8 cellular contexts compared by ENCODE assay signal in genomic region chr19:45643024-45643926, GRCh38. TPM values are rescaled to one million over a fixed set of nuclear protein-coding genes. Genes with fewer than 3 reads are reported as not detected.
A peak's percentile ranks its signal among the peaks of the same experiment; 100 is the strongest.
DNase-seq lines count a peak whose midpoint lies in the region; ATAC-seq and TF ChIP-seq lines count a peak whose summit lies in the region.

No MANE protein-coding gene starts in this region.

- H3K36me3 ChIP-seq in iPS-20b (ENCODE audit: insufficient read depth, low read depth, low read length): no peaks in the 10 kb centered on the region

- H3K4me3 Mint-ChIP-seq in MCF 10A (ENCODE audit: unreplicated experiment): peak overlapping the region; percentile 41

- BruUV-seq in MCF 10A (replicated peaks; lab: Mats Ljungman, UMichigan): no TSS peak

- peak overlapping the region; percentile 79 for H3K27ac ChIP-seq in VCaP
- H3K27ac ChIP-seq in iPS-20b (ENCODE audit: low read length): no peak overlapping the region

- CTCF ChIA-PET in MCF 10A (lab: Yijun Ruan, JAX): interaction anchor here (0.6 to 5.3 kb wide), 27 partner anchors 12 to 1515 kb away, joined by 3 to 99 read pairs (median 4); partner anchors contain the start of gene OPA3

- H3K4me1 Mint-ChIP-seq in MCF 10A (ENCODE audit: insufficient read depth, unreplicated experiment): peaks cover 31% of the 10 kb centered on the region

- H3K36me3 Mint-ChIP-seq in MCF 10A (ENCODE audit: insufficient read depth, unreplicated experiment): peaks cover 4% of the 10 kb centered on the region

- intact Hi-C loops in MCF 10A (cut with micrococcal nuclease): loop anchor here (1.0 to 5.0 kb wide), 6 partner anchors 39 to 204 kb away; partner anchors contain the start of gene VASP

- peaks cover 10% of the 10 kb centered on the region; the same call in 1 of the 2 replicates for H3K4me1 ChIP-seq in iPS-20b (ENCODE audit: insufficient read depth, low read length)

- ATAC-seq in HG02623 (IDR thresholded peaks at IDR 0.05; ENCODE audit: unreplicated experiment) (peak; percentile 28), HG02938 (IDR thresholded peaks at IDR 0.05; ENCODE audit: unreplicated experiment) (no peak)

- no peaks in the 10 kb centered on the region for H3K9me3 ChIP-seq in iPS-20b (ENCODE audit: insufficient read depth, low read depth, low read length)

- POLR2A ChIA-PET in MCF 10A (lab: Yijun Ruan, JAX): interaction anchor here (0.9 to 6.2 kb wide), 10 partner anchors 9 to 147 kb away, joined by 3 to 71 read pairs (median 10); partner anchors contain the start of genes RTN2 and VASP

- peak overlapping the region; percentile 31; the same call in 1 of the 2 replicates for H3K9ac ChIP-seq in iPS-20b (ENCODE audit: low read depth, low read length)

- H3K27ac Mint-ChIP-seq in MCF 10A (ENCODE audit: low read depth, unreplicated experiment): peak overlapping the region; percentile 90

- H3K27me3 Mint-ChIP-seq in MCF 10A (ENCODE audit: insufficient read depth, unreplicated experiment): no peaks in the 10 kb centered on the region

- peak overlapping the region; percentile 78 for H3K4me3 ChIP-seq in iPS-20b (ENCODE audit: low read length)

- H3K9me3 Mint-ChIP-seq in MCF 10A (ENCODE audit: unreplicated experiment): no peaks in the 10 kb centered on the region

- DNase-seq in DMS 273 (lab: John Stamatoyannopoulos, UW; ENCODE audit: unreplicated experiment) (peak; percentile 93), NCI-H2171 treated with DMSO at 0.1 percent for 48 hours (lab: John Stamatoyannopoulos, UW) (peak; percentile 87), MCF 10A (ENCODE audit: unreplicated experiment) (peak; percentile 87)
- DNase-seq in stimulated activated CD4-positive, alpha-beta T cell treated with anti-CD3 and anti-CD28 coated beads, Interleukin-12 subunit alpha, Interleukin-12 subunit beta, amount 100 ng/mL, for 24 hours (ENCODE audit: low read depth in 2 of 2): peak; percentile 90 to 96

- TF ChIP-seq CTCF in VCaP (conservative IDR thresholded peaks at IDR 0.05) (peak; percentile 99), MCF 10A (IDR thresholded peaks at IDR 0.05; ENCODE audit: unreplicated experiment) (peak; percentile 99)

- peaks cover 18% of the 10 kb centered on the region; the same call in 1 of the 2 replicates for H3K27me3 ChIP-seq in iPS-20b (ENCODE audit: insufficient read depth, low read length)

RNA-seq across cellular contexts. Expression of gene EML2, which starts 4.1 kb away (rescaled TPM):
- 110 and 137 TPM in 2 replicates for total RNA-seq in MCF 10A (2022)

RNA-seq across cellular contexts. Expression of gene GIPR, which starts 24.7 kb away (rescaled TPM):
- total RNA-seq in MCF 10A (2022): not detected in 2 replicates

RNA-seq across cellular contexts. Expression of gene GPR4, which starts 41.3 kb away (rescaled TPM):
- not detected in 2 replicates for total RNA-seq in MCF 10A (2022)

RNA-seq across cellular contexts. Expression of gene SNRPD2, which starts 48.5 kb away (rescaled TPM):
- 406 and 472 TPM in 2 replicates for total RNA-seq in MCF 10A (2022)

RNA-seq across cellular contexts. Expression of gene QPCTL, which starts 49.2 kb away (rescaled TPM):
- 14.9 and 17.3 TPM in 2 replicates for total RNA-seq in MCF 10A (2022)
